ENCODE assay signal across 2 cellular contexts in the genomic region with DNA sequence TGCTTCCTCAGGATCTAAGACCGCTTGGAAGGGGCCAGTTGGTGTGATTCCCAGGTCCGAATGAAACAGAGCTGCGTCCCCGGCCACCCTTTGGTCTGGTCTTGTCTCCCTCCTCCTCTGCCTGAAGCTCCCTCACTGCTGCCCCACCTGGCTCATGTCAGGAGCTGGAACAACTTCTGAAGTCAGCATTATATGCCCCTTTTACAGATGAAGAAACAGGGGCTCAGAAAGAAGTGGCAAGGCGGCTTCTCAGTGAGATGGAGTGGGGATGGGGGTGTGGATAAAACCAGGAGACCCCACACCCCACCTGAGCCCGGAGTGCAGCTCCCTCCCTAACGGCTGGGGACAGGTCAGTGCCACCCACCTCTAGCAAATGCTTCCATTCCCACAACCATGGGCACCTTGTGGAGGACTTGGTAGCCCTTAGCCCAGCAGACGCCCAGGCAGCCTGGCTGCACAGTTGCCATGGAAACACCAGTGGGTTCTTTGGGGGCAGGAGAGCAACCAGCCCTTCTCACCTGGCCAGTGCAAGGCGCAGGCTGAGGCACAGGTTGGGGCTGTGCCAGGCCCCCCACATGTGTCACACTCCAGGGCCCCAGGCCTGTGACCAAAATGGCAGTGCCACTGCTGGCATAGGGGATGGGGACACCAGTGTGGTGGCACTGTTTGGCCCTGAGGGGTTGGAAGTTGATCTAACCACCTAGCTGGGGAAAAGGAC.
TF ChIP-seq lines count a peak whose summit lies in the region.

No MANE protein-coding gene starts in this region.

TF ChIP-seq in SK-N-SH, 30 proteins besides CTCF, POLR2A, EP300 and RAD21 (continued from another document):
- no peak for TF ChIP-seq POLR2AphosphoS5 (IDR thresholded peaks at IDR 0.05; ENCODE audit: low read depth, low read length)
- TF ChIP-seq, protein P1, sequence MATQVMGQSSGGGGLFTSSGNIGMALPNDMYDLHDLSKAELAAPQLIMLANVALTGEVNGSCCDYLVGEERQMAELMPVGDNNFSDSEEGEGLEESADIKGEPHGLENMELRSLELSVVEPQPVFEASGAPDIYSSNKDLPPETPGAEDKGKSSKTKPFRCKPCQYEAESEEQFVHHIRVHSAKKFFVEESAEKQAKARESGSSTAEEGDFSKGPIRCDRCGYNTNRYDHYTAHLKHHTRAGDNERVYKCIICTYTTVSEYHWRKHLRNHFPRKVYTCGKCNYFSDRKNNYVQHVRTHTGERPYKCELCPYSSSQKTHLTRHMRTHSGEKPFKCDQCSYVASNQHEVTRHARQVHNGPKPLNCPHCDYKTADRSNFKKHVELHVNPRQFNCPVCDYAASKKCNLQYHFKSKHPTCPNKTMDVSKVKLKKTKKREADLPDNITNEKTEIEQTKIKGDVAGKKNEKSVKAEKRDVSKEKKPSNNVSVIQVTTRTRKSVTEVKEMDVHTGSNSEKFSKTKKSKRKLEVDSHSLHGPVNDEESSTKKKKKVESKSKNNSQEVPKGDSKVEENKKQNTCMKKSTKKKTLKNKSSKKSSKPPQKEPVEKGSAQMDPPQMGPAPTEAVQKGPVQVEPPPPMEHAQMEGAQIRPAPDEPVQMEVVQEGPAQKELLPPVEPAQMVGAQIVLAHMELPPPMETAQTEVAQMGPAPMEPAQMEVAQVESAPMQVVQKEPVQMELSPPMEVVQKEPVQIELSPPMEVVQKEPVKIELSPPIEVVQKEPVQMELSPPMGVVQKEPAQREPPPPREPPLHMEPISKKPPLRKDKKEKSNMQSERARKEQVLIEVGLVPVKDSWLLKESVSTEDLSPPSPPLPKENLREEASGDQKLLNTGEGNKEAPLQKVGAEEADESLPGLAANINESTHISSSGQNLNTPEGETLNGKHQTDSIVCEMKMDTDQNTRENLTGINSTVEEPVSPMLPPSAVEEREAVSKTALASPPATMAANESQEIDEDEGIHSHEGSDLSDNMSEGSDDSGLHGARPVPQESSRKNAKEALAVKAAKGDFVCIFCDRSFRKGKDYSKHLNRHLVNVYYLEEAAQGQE (IDR thresholded peaks at IDR 0.05; ENCODE audit: low read depth, low read length): no peak
- TF ChIP-seq FOSL2 (IDR thresholded peaks at IDR 0.05; ENCODE audit: borderline replicate concordance, low read depth): no peak
- TF ChIP-seq, protein P2, sequence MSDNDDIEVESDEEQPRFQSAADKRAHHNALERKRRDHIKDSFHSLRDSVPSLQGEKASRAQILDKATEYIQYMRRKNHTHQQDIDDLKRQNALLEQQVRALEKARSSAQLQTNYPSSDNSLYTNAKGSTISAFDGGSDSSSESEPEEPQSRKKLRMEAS (IDR thresholded peaks at IDR 0.05; ENCODE audit: low read depth): no peak
- TF ChIP-seq RXRA (IDR thresholded peaks at IDR 0.05; ENCODE audit: borderline replicate concordance, low read depth): no peak
- TF ChIP-seq TEAD4 (IDR thresholded peaks at IDR 0.05; ENCODE audit: borderline replicate concordance, insufficient read depth): no peak
- no peak for TF ChIP-seq CHD2 (IDR thresholded peaks at IDR 0.05; ENCODE audit: low read length, partially characterized antibody)
- no peak for TF ChIP-seq RCOR1 (IDR thresholded peaks at IDR 0.05; ENCODE audit: low read length)
- TF ChIP-seq, protein P3, sequence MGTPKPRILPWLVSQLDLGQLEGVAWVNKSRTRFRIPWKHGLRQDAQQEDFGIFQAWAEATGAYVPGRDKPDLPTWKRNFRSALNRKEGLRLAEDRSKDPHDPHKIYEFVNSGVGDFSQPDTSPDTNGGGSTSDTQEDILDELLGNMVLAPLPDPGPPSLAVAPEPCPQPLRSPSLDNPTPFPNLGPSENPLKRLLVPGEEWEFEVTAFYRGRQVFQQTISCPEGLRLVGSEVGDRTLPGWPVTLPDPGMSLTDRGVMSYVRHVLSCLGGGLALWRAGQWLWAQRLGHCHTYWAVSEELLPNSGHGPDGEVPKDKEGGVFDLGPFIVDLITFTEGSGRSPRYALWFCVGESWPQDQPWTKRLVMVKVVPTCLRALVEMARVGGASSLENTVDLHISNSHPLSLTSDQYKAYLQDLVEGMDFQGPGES (IDR thresholded peaks at IDR 0.05; ENCODE audit: low read depth, low read length): no peak
- TF ChIP-seq NFIC (IDR thresholded peaks at IDR 0.05; ENCODE audit: borderline replicate concordance): no peak
TF ChIP-seq in SK-N-SH: peak in this region for 0.

TF ChIP-seq in SK-N-SH treated with all-trans-retinoic acid at 6 μM for 48 hours, 23 proteins besides CTCF, POLR2A, EP300 and RAD21 (continued from another document):
- TF ChIP-seq, protein P4, sequence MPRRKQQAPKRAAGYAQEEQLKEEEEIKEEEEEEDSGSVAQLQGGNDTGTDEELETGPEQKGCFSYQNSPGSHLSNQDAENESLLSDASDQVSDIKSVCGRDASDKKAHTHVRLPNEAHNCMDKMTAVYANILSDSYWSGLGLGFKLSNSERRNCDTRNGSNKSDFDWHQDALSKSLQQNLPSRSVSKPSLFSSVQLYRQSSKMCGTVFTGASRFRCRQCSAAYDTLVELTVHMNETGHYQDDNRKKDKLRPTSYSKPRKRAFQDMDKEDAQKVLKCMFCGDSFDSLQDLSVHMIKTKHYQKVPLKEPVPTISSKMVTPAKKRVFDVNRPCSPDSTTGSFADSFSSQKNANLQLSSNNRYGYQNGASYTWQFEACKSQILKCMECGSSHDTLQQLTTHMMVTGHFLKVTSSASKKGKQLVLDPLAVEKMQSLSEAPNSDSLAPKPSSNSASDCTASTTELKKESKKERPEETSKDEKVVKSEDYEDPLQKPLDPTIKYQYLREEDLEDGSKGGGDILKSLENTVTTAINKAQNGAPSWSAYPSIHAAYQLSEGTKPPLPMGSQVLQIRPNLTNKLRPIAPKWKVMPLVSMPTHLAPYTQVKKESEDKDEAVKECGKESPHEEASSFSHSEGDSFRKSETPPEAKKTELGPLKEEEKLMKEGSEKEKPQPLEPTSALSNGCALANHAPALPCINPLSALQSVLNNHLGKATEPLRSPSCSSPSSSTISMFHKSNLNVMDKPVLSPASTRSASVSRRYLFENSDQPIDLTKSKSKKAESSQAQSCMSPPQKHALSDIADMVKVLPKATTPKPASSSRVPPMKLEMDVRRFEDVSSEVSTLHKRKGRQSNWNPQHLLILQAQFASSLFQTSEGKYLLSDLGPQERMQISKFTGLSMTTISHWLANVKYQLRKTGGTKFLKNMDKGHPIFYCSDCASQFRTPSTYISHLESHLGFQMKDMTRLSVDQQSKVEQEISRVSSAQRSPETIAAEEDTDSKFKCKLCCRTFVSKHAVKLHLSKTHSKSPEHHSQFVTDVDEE (CRISPR knock-in tag; IDR thresholded peaks at IDR 0.05): no peak
- no peak for TF ChIP-seq ISL1 (CRISPR knock-in tag; IDR thresholded peaks at IDR 0.05)
